In the genomic region with DNA sequence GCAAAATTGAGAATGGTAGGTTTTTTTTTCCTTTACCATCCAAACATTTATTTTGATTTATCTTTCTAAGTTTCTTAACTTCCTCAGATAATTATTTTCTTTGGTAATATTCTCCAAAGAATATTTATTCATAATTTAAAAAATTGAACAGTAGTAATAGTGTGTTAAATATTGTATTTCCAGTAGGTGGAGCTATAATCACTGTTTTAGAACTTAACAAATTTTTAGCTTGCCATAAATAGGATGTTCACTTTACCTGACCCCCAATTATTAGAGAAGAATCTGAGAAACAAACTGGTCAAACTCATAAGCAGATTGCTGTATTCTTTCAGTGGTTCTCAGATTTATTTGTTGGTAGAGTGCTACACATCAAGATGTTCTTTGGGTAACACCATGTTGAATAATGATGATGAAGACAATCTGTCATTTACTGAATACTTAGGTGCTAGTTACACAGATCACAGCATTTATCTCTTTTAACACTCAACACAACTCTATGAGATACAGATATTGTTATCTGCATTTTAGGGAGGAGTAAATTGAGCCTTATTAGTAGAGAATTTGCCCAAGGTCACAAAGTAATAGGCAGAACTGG, we compare ENCODE assay signal across 8 cellular contexts.
DNase-seq lines count a peak whose midpoint lies in the region; ATAC-seq and TF ChIP-seq lines count a peak whose summit lies in the region.

No MANE protein-coding gene starts in this region.

- CTCF ChIA-PET in IMR-90 (lab: Yijun Ruan, JAX), result interaction anchor here (0.6 to 1.5 kb wide), 9 partner anchors 8 to 642 kb away, joined by 3 to 9 read pairs (median 4); no protein-coding TSS in a partner anchor

- H3K4me1 ChIP-seq in IMR-90 (ENCODE audit: control insufficient read depth, insufficient read depth, low read length) (no peaks in the 10 kb centered on the region), ascending aorta (no peaks in the 10 kb centered on the region)

- no peak overlapping the region for H4K5ac ChIP-seq in IMR-90 (ENCODE audit: low read depth, low read length)

- H3K4ac ChIP-seq in IMR-90 (ENCODE audit: low read depth, low read length), result no peak overlapping the region

- no peak for TF ChIP-seq POLR2A in IMR-90 (IDR thresholded peaks at IDR 0.05; ENCODE audit: low read depth, low read length)

- H3K56ac ChIP-seq in IMR-90 (ENCODE audit: extremely low read depth, insufficient read depth, low read length), result no peak overlapping the region

- H3K79me1 ChIP-seq in IMR-90 (ENCODE audit: low read depth in 1 of 2, low read length in 2 of 2), result no peaks in the 10 kb centered on the region

- no peak overlapping the region for H2BK20ac ChIP-seq in IMR-90 (ENCODE audit: low read depth, low read length)

- H3K18ac ChIP-seq in IMR-90 (ENCODE audit: low read depth, low read length), result no peak overlapping the region

- peak; percentile 46 for TF ChIP-seq CTCF in IMR-90 (conservative IDR thresholded peaks at IDR 0.05; ENCODE audit: low read depth, low read length)
- peak; percentile 11 to 50 (median 48) for TF ChIP-seq CTCF in ascending aorta (IDR thresholded peaks at IDR 0.05)

- no peaks in the 10 kb centered on the region for H3K9me1 ChIP-seq in IMR-90 (ENCODE audit: insufficient read depth, low read length)

- no peak overlapping the region for H2BK120ac ChIP-seq in IMR-90 (ENCODE audit: low read depth, low read length)

- H2BK15ac ChIP-seq in IMR-90 (ENCODE audit: low read depth, low read length), result no peak overlapping the region

- H2AK5ac ChIP-seq in IMR-90 (ENCODE audit: low read depth, low read length), result no peak overlapping the region

- H3K27me3 ChIP-seq in IMR-90 (ENCODE audit: control insufficient read depth, insufficient read depth, low read length) (no peaks in the 10 kb centered on the region), ascending aorta (no peaks in the 10 kb centered on the region)

- no peak overlapping the region for H4K8ac ChIP-seq in IMR-90 (ENCODE audit: low read depth in 2 of 2, low read length in 2 of 2)

- POLR2A ChIA-PET in IMR-90 (lab: Charles Lee; ENCODE audit: unreplicated experiment), result no interaction called here

- intact Hi-C loops in IMR-90 (cut with micrococcal nuclease) (loop anchor here (5.0 kb wide), 3 partner anchors 103 to 188 kb away; a partner anchor contains a TSS), ascending aorta (cut with DNase I) (loop anchor here (5.0 kb wide), 2 partner anchors 418 to 648 kb away; a partner anchor contains a TSS)

- H3K4me2 ChIP-seq in IMR-90 (ENCODE audit: low read depth, low read length), result no peak overlapping the region

- no peak overlapping the region for H3K14ac ChIP-seq in IMR-90 (replicated peaks; ENCODE audit: low read depth, low read length)

- no peak overlapping the region for H2AK9ac ChIP-seq in IMR-90 (replicated peaks; ENCODE audit: low read depth, low read length, poor library complexity)

- no peak overlapping the region for H2BK5ac ChIP-seq in IMR-90 (ENCODE audit: low read depth, low read length, poor library complexity, severe bottlenecking)

- H3K9me3 ChIP-seq in IMR-90 (ENCODE audit: control insufficient read depth, insufficient read depth, low read length) (no peaks in the 10 kb centered on the region), ascending aorta (no peaks in the 10 kb centered on the region)

- H3K9ac ChIP-seq in IMR-90 (ENCODE audit: low read depth, low read length), result no peak overlapping the region

- no peaks in the 10 kb centered on the region for H4K20me1 ChIP-seq in IMR-90 (ENCODE audit: insufficient read depth, low read length)

- peak; percentile 26; the same call in 1 of the 2 replicates for TF ChIP-seq RAD21 in IMR-90 (IDR thresholded peaks at IDR 0.05; ENCODE audit: low read length)

- no peak overlapping the region for H2AFZ ChIP-seq in IMR-90 (replicated peaks; ENCODE audit: low read length, poor library complexity)

- H3K36me3 ChIP-seq in IMR-90 (ENCODE audit: control insufficient read depth, insufficient read depth, low read length), result no peaks in the 10 kb centered on the region
- no peaks in the 10 kb centered on the region for H3K36me3 ChIP-seq in ascending aorta

- peak; percentile 6 for DNase-seq in DMS114 treated with DMSO at 0.1 percent for 48 hours (lab: John Stamatoyannopoulos, UW; ENCODE audit: unreplicated experiment)
- peak; percentile 16 for DNase-seq in IMR-90
- DNase-seq in ascending aorta (ENCODE audit: low spot score in 2 of 2), result no peak
- DNase-seq in midbrain (lab: John Stamatoyannopoulos, UW), result peak; percentile 7
- no peak for DNase-seq in effector CD4-positive, alpha-beta T cell

- no TSS peak for BruUV-seq in IMR-90 (replicated peaks; lab: Mats Ljungman, UMichigan)

- no peak overlapping the region for H4K91ac ChIP-seq in IMR-90 (ENCODE audit: insufficient read depth, low read depth, low read length)

- in situ Hi-C loops in IMR-90 (cut with MboI; ENCODE audit: low sequenced_read_pairs), result loop anchor here (5.0 kb wide), 1 partner anchor 648 kb away; no protein-coding TSS in a partner anchor

- dilution Hi-C loops in IMR-90 (cut with HindIII; ENCODE audit: low sequenced_read_pairs, unreplicated experiment), result loop anchor here (25.0 kb wide), 1 partner anchor 432 kb away; a partner anchor contains a TSS

- H3K23ac ChIP-seq in IMR-90 (ENCODE audit: low read depth, low read length), result no peak overlapping the region

- ATAC-seq in IMR-90 (ENCODE audit: low read depth), result no peak; the same call in 1 of the 2 replicates
- no peak for ATAC-seq in HG03442 (IDR thresholded peaks at IDR 0.05; ENCODE audit: unreplicated experiment)
- no peak for ATAC-seq in HG03565 (IDR thresholded peaks at IDR 0.05; ENCODE audit: unreplicated experiment)
- no peak for ATAC-seq in GM18909 (IDR thresholded peaks at IDR 0.05; ENCODE audit: poor library complexity, unreplicated experiment)

- H3K27ac ChIP-seq in IMR-90 (ENCODE audit: insufficient read depth, low read length) (no peak overlapping the region), ascending aorta (no peak overlapping the region)

- H3K4me3 ChIP-seq in IMR-90 (ENCODE audit: insufficient read depth, low read depth, low read length) (no peak overlapping the region), ascending aorta (no peak overlapping the region)

TF ChIP-seq in IMR-90, 13 proteins besides CTCF, POLR2A, EP300 and RAD21:
- no peak for TF ChIP-seq BHLHE40 (IDR thresholded peaks at IDR 0.05; ENCODE audit: low read depth, low read length)
- no peak for TF ChIP-seq MAZ (IDR thresholded peaks at IDR 0.05; ENCODE audit: borderline replicate concordance, low read depth, low read length)
- peak; percentile 23; the same call in 1 of the 2 replicates for TF ChIP-seq SMC3 (IDR thresholded peaks at IDR 0.05; ENCODE audit: low read depth, low read length)
TF ChIP-seq in IMR-90: peak in this region for 1.

Comparison
In these comparisons a context has a peak if more than half of its experiments do, and no peak if none do; other contexts are left out.
1. DNase-seq: peak in DMS114 treated with DMSO at 0.1 percent for 48 hours (single experiment), IMR-90 (single experiment) and midbrain (single experiment); none in ascending aorta (0 of 2) and effector CD4-positive, alpha-beta T cell (single experiment).